Comparison of ENCODE assay signal across 1 cellular context in genomic region chr2:86695053-86695691, GRCh38.
TF ChIP-seq lines count a peak whose summit lies in the region.

No MANE protein-coding gene starts in this region.

TF ChIP-seq in K562, 482 proteins besides CTCF, POLR2A, EP300 and RAD21 (continued from another document):
- TF ChIP-seq, protein P1, sequence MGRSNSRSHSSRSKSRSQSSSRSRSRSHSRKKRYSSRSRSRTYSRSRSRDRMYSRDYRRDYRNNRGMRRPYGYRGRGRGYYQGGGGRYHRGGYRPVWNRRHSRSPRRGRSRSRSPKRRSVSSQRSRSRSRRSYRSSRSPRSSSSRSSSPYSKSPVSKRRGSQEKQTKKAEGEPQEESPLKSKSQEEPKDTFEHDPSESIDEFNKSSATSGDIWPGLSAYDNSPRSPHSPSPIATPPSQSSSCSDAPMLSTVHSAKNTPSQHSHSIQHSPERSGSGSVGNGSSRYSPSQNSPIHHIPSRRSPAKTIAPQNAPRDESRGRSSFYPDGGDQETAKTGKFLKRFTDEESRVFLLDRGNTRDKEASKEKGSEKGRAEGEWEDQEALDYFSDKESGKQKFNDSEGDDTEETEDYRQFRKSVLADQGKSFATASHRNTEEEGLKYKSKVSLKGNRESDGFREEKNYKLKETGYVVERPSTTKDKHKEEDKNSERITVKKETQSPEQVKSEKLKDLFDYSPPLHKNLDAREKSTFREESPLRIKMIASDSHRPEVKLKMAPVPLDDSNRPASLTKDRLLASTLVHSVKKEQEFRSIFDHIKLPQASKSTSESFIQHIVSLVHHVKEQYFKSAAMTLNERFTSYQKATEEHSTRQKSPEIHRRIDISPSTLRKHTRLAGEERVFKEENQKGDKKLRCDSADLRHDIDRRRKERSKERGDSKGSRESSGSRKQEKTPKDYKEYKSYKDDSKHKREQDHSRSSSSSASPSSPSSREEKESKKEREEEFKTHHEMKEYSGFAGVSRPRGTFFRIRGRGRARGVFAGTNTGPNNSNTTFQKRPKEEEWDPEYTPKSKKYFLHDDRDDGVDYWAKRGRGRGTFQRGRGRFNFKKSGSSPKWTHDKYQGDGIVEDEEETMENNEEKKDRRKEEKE (IDR thresholded peaks at IDR 0.05; ENCODE audit: borderline replicate concordance in 1 of 2, control insufficient read depth in 1 of 2, low read depth in 2 of 2, low read length in 1 of 2), result no peak
- TF ChIP-seq, protein P2, sequence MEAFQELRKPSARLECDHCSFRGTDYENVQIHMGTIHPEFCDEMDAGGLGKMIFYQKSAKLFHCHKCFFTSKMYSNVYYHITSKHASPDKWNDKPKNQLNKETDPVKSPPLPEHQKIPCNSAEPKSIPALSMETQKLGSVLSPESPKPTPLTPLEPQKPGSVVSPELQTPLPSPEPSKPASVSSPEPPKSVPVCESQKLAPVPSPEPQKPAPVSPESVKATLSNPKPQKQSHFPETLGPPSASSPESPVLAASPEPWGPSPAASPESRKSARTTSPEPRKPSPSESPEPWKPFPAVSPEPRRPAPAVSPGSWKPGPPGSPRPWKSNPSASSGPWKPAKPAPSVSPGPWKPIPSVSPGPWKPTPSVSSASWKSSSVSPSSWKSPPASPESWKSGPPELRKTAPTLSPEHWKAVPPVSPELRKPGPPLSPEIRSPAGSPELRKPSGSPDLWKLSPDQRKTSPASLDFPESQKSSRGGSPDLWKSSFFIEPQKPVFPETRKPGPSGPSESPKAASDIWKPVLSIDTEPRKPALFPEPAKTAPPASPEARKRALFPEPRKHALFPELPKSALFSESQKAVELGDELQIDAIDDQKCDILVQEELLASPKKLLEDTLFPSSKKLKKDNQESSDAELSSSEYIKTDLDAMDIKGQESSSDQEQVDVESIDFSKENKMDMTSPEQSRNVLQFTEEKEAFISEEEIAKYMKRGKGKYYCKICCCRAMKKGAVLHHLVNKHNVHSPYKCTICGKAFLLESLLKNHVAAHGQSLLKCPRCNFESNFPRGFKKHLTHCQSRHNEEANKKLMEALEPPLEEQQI (IDR thresholded peaks at IDR 0.05), result peak; percentile 79
- TF ChIP-seq ZBTB1 (CRISPR knock-in tag; IDR thresholded peaks at IDR 0.05; ENCODE audit: borderline replicate concordance, low read depth) (no peak), NCOR1 (IDR thresholded peaks at IDR 0.05) (0 out of 2 replicates have a peak, but pooled peaks have one; percentile 29), JUN (IDR thresholded peaks at IDR 0.05; ENCODE audit: borderline replicate concordance, low read depth, low read length) (peak; percentile 93), JUN (CRISPR knock-in tag; IDR thresholded peaks at IDR 0.05; ENCODE audit: borderline replicate concordance) (no peak), KLF13 (tag; IDR thresholded peaks at IDR 0.05; ENCODE audit: borderline replicate concordance, low read depth) (no peak), USF2 (CRISPR knock-in tag; IDR thresholded peaks at IDR 0.05) (no peak), CBX3 (IDR thresholded peaks at IDR 0.05; ENCODE audit: borderline replicate concordance in 1 of 2, low read length in 2 of 2) (peak in 1 of 2 experiments; percentile 66; a peak in 1 of 3 replicates), HIVEP1 (CRISPR knock-in tag; IDR thresholded peaks at IDR 0.05) (no peak), E2F8 (IDR thresholded peaks at IDR 0.05; ENCODE audit: low read depth, partially characterized antibody) (no peak), PHB2 (IDR thresholded peaks at IDR 0.05; ENCODE audit: low read depth) (no peak), HEY1 (CRISPR knock-in tag; IDR thresholded peaks at IDR 0.05; ENCODE audit: borderline replicate concordance) (no peak), ARID1B (IDR thresholded peaks at IDR 0.05) (peak; percentile 64), BMI1 (IDR thresholded peaks at IDR 0.05; ENCODE audit: low read length) (no peak), FOS (IDR thresholded peaks at IDR 0.05; ENCODE audit: extremely low read depth, insufficient read length) (peak; percentile 44), NBN (IDR thresholded peaks at IDR 0.05; ENCODE audit: low read depth) (no peak), IRF9 (tag; IDR thresholded peaks at IDR 0.05) (no peak), MITF (IDR thresholded peaks at IDR 0.05) (no peak), NR2F6 (CRISPR knock-in tag; IDR thresholded peaks at IDR 0.05) (no peak), ZBTB33 (CRISPR knock-in tag; IDR thresholded peaks at IDR 0.05) (no peak), RFX1 (IDR thresholded peaks at IDR 0.05) (no peak), HLTF (IDR thresholded peaks at IDR 0.05) (no peak), ZNF583 (CRISPR knock-in tag; IDR thresholded peaks at IDR 0.05) (no peak), SMARCE1 (IDR thresholded peaks at IDR 0.05) (peak; percentile 61; the same call in 1 of the 2 replicates), SAFB2 (IDR thresholded peaks at IDR 0.05; ENCODE audit: borderline replicate concordance, low read depth, low read length, severe bottlenecking) (no peak), ATF3 (IDR thresholded peaks at IDR 0.05) (peak; percentile 97), ATF3 (CRISPR knock-in tag; conservative IDR thresholded peaks at IDR 0.05) (peak; percentile 90; the same call in 1 of the 2 replicates), CBFA2T3 (IDR thresholded peaks at IDR 0.05) (peak; percentile 60), SPI1 (IDR thresholded peaks at IDR 0.05; ENCODE audit: borderline replicate concordance, low read depth, low read length) (no peak), ZNF449 (CRISPR knock-in tag; IDR thresholded peaks at IDR 0.05) (no peak), FOXM1 (IDR thresholded peaks at IDR 0.05; ENCODE audit: low read depth) (peak; percentile 86), FOXM1 (CRISPR knock-in tag; IDR thresholded peaks at IDR 0.05; ENCODE audit: low read depth) (no peak), ZC3H8 (IDR thresholded peaks at IDR 0.05) (no peak)
- TF ChIP-seq, protein P3, sequence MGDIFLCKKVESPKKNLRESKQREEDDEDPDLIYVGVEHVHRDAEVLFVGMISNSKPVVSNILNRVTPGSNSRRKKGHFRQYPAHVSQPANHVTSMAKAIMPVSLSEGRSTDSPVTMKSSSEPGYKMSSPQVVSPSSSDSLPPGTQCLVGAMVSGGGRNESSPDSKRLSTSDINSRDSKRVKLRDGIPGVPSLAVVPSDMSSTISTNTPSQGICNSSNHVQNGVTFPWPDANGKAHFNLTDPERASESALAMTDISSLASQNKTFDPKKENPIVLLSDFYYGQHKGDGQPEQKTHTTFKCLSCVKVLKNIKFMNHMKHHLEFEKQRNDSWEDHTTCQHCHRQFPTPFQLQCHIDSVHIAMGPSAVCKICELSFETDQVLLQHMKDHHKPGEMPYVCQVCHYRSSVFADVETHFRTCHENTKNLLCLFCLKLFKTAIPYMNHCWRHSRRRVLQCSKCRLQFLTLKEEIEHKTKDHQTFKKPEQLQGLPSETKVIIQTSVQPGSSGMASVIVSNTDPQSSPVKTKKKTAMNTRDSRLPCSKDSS (IDR thresholded peaks at IDR 0.05; ENCODE audit: low read depth, partially characterized antibody), result peak; percentile 96
